11 cellular contexts compared by ENCODE assay signal in the genomic region with DNA sequence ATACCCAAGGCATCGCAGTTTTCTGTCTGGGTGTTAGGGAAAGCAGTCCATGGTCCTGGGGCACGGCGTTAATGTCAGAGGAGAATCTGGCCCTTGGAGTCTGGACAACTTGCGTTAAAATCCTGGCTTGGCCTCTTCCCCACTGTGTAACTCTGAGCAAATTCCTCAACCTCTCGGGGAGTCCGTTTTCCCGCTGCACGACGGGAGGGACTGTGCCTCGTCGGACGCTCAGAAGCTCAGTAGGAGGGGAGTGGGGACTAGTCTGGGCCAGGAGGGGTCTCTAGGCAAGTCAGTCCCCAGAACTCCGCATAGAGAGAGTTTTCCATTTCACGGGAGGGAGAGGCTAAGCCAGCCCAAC. TPM values are rescaled to one million over a fixed set of nuclear protein-coding genes. Genes with fewer than 3 reads are reported as not detected.
DNase-seq lines count a peak whose midpoint lies in the region; ATAC-seq and TF ChIP-seq lines count a peak whose summit lies in the region.
"Had no signal": no experiment of that assay in that cellular context is flagged by ENCODE, and none has a peak within 500 bp of the region (broad histone marks: within the 10 kb centered on the region; RNA-seq: fewer than 3 reads in every experiment).

No MANE protein-coding gene starts in this region.

- no peaks in the 10 kb centered on the region for H3K36me3 Mint-ChIP-seq in activated naive CD8-positive, alpha-beta T cell
- no peaks in the 10 kb centered on the region for H3K36me3 Mint-ChIP-seq in stimulated activated memory B cell treated with anti-CD40 and anti-IgM and Interleukin-4, amounts not matched to agents 10 μg/mL and 1 μg/mL and 100 μg/mL, for 72 hours

- no peaks in the 10 kb centered on the region for H3K9me3 ChIP-seq in lower lobe of right lung
- H3K9me3 ChIP-seq: right atrium auricular region had no signal

- no peaks in the 10 kb centered on the region for H3K36me3 ChIP-seq in lower lobe of right lung
- H3K36me3 ChIP-seq: right atrium auricular region had no signal

- no peak overlapping the region for H3K27ac ChIP-seq in lower lobe of right lung
- H3K27ac ChIP-seq: right atrium auricular region had no signal

- DNase-seq in HFF-Myc (ENCODE audit: extremely low read depth, low read depth) (no peak), lower lobe of right lung (no peak), NCI-H187 (lab: John Stamatoyannopoulos, UW) (no peak)
- DNase-seq: activated CD4-positive, alpha-beta T cell treated with anti-CD3 and anti-CD28 coated beads, Interleukin-2, amount 10 ng/mL, durations not matched to agents 7 days and 5 days; OCI-M1 had no signal

- H3K27me3 ChIP-seq in lower lobe of right lung (ENCODE audit: low read depth) = peaks cover 92% of the 10 kb centered on the region

- peaks cover 21% of the 10 kb centered on the region for H3K4me1 ChIP-seq in lower lobe of right lung

- intact Hi-C loops in lower lobe of right lung (cut with DNase I) = no loop called here

- ATAC-seq in lower lobe of right lung (no peak), HG03354 (IDR thresholded peaks at IDR 0.05; ENCODE audit: poor library complexity, severe bottlenecking, unreplicated experiment) (no peak), HG03521 (IDR thresholded peaks at IDR 0.05; ENCODE audit: unreplicated experiment) (no peak)
- ATAC-seq in stimulated activated memory B cell treated with anti-CD40 and anti-IgM and Interleukin-4, amounts not matched to agents 10 μg/mL and 1 μg/mL and 100 μg/mL, for 72 hours = no peak

- H3K4me3 ChIP-seq in HFF-Myc (replicated peaks; ENCODE audit: low read depth, low read length) = peak overlapping the region; percentile 48
- H3K4me3 ChIP-seq in lower lobe of right lung = peak overlapping the region; percentile 40

- H3K4me1 Mint-ChIP-seq in activated naive CD8-positive, alpha-beta T cell (ENCODE audit: low read depth) = peaks cover 16% of the 10 kb centered on the region
- H3K4me1 Mint-ChIP-seq in stimulated activated memory B cell treated with anti-CD40 and anti-IgM and Interleukin-4, amounts not matched to agents 10 μg/mL and 1 μg/mL and 100 μg/mL, for 72 hours = peaks cover 35% of the 10 kb centered on the region

- H3K4me3 Mint-ChIP-seq in activated naive CD8-positive, alpha-beta T cell = peak overlapping the region; percentile 54
- H3K4me3 Mint-ChIP-seq in stimulated activated memory B cell treated with anti-CD40 and anti-IgM and Interleukin-4, amounts not matched to agents 10 μg/mL and 1 μg/mL and 100 μg/mL, for 72 hours = peak overlapping the region; percentile 60
- H3K4me3 Mint-ChIP-seq: activated CD4-positive, alpha-beta T cell treated with anti-CD3 and anti-CD28 coated beads, Interleukin-2, amount 10 ng/mL, durations not matched to agents 7 days and 5 days had no signal

- TF ChIP-seq CTCF in HFF-Myc (IDR thresholded peaks at IDR 0.05; ENCODE audit: low read depth, low read length, missing control alignments) = no peak
- TF ChIP-seq CTCF in lower lobe of right lung (IDR thresholded peaks at IDR 0.05) = no peak

- no peaks in the 10 kb centered on the region for H3K9me3 Mint-ChIP-seq in activated naive CD8-positive, alpha-beta T cell (ENCODE audit: low read depth)
- no peaks in the 10 kb centered on the region for H3K9me3 Mint-ChIP-seq in stimulated activated memory B cell treated with anti-CD40 and anti-IgM and Interleukin-4, amounts not matched to agents 10 μg/mL and 1 μg/mL and 100 μg/mL, for 72 hours
- H3K9me3 Mint-ChIP-seq: activated CD4-positive, alpha-beta T cell treated with anti-CD3 and anti-CD28 coated beads, Interleukin-2, amount 10 ng/mL, durations not matched to agents 7 days and 5 days had no signal

- H3K27me3 Mint-ChIP-seq in activated naive CD8-positive, alpha-beta T cell = peaks cover 52% of the 10 kb centered on the region
- H3K27me3 Mint-ChIP-seq in stimulated activated memory B cell treated with anti-CD40 and anti-IgM and Interleukin-4, amounts not matched to agents 10 μg/mL and 1 μg/mL and 100 μg/mL, for 72 hours = peaks cover 70% of the 10 kb centered on the region

- H3K27ac Mint-ChIP-seq in activated naive CD8-positive, alpha-beta T cell = no peak overlapping the region
- H3K27ac Mint-ChIP-seq in stimulated activated memory B cell treated with anti-CD40 and anti-IgM and Interleukin-4, amounts not matched to agents 10 μg/mL and 1 μg/mL and 100 μg/mL, for 72 hours = no peak overlapping the region
- H3K27ac Mint-ChIP-seq: activated CD4-positive, alpha-beta T cell treated with anti-CD3 and anti-CD28 coated beads, Interleukin-2, amount 10 ng/mL, durations not matched to agents 7 days and 5 days had no signal

RNA-seq across cellular contexts. Expression of a gene that starts 6.6 kb away (rescaled TPM):
- total RNA-seq in lower lobe of right lung = not detected
- total RNA-seq: activated CD4-positive, alpha-beta T cell treated with anti-CD3 and anti-CD28 coated beads, Interleukin-2, amount 10 ng/mL, durations not matched to agents 7 days and 5 days; bronchial epithelial cell; right atrium auricular region had no signal

RNA-seq across cellular contexts. Expression of a gene that starts 36.1 kb away (rescaled TPM):
- not detected for total RNA-seq in lower lobe of right lung
- total RNA-seq: activated CD4-positive, alpha-beta T cell treated with anti-CD3 and anti-CD28 coated beads, Interleukin-2, amount 10 ng/mL, durations not matched to agents 7 days and 5 days; right atrium auricular region had no signal

RNA-seq across cellular contexts. Expression of a gene that starts 51.0 kb away (rescaled TPM):
- total RNA-seq in lower lobe of right lung = not detected
- total RNA-seq: activated CD4-positive, alpha-beta T cell treated with anti-CD3 and anti-CD28 coated beads, Interleukin-2, amount 10 ng/mL, durations not matched to agents 7 days and 5 days; bronchial epithelial cell; right atrium auricular region had no signal
